Comparison of ENCODE assay signal across 10 cellular contexts in the genomic region with DNA sequence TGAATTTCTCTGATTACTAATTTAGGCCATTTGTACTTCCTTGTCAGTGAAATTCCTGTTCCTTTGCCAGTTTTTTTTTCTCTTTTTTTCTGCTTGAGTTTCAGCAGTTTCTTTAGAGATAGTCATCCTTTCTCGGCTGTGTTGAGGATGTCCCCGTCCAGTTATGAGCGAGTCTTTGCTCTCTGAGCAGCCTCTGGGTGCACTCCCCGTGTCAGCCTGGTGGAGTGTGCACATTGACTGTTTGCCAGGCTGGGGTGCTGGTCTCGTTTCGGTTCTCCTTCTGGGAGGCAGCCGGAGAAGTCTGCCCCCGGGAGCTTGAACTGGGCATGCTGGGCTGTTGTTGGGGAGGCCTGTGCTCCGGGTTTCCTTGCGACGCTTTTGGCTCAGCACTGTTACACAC. TPM values are rescaled to one million over a fixed set of nuclear protein-coding genes. Genes with fewer than 3 reads are reported as not detected.
DNase-seq lines count a peak whose midpoint lies in the region; ATAC-seq, FAIRE-seq and TF ChIP-seq lines count a peak whose summit lies in the region.
"Had no signal": no experiment of that assay in that cellular context is flagged by ENCODE, and none has a peak within 500 bp of the region (broad histone marks: within the 10 kb centered on the region; RNA-seq: fewer than 3 reads in every experiment).

No MANE protein-coding gene starts in this region.

- H3K27me3 Mint-ChIP-seq in endodermal cell (ENCODE audit: insufficient read depth) (no peaks in the 10 kb centered on the region), neural progenitor cell (ENCODE audit: insufficient read depth, low read depth) (peaks cover 2% of the 10 kb centered on the region)

- TF ChIP-seq RAD21 in IMR-90 (IDR thresholded peaks at IDR 0.05; ENCODE audit: low read length): no peak

- H4K5ac ChIP-seq in IMR-90 (ENCODE audit: low read depth, low read length): no peak overlapping the region

- 73% methylated on average over 7 of the region's 11 CpGs; no CpG with 5 or more reads in 1 of the 2 experiments for WGBS in IMR-90 (ENCODE audit: extremely low coverage in 2 of 2, insufficient read length in 1 of 2), 2 experiments
- 88 to 94% methylated on average over 11 of the region's 11 CpGs for WGBS in endodermal cell (ENCODE audit: insufficient coverage in 1 of 2, insufficient read length in 1 of 2), 2 experiments

- TF ChIP-seq POLR2A in IMR-90 (IDR thresholded peaks at IDR 0.05; ENCODE audit: low read depth, low read length): no peak

- 0 out of 2 replicates have a peak, but pooled peaks have one; percentile 14 for TF ChIP-seq CTCF in AG04450 (IDR thresholded peaks at IDR 0.05; ENCODE audit: low read depth, low read length)
- 0 out of 2 replicates have a peak, but pooled peaks have one; percentile 11 for TF ChIP-seq CTCF in IMR-90 (conservative IDR thresholded peaks at IDR 0.05; ENCODE audit: low read depth, low read length)
- TF ChIP-seq CTCF in endodermal cell (conservative IDR thresholded peaks at IDR 0.05): no peak
- TF ChIP-seq CTCF in neural progenitor cell (IDR thresholded peaks at IDR 0.05): no peak

- no TSS peak for BruUV-seq in IMR-90 (replicated peaks; lab: Mats Ljungman, UMichigan)

- H3K36me3 Mint-ChIP-seq in endodermal cell (ENCODE audit: low read depth): peaks cover 23% of the 10 kb centered on the region
- H3K36me3 Mint-ChIP-seq in neural progenitor cell: peaks cover 7% of the 10 kb centered on the region

- H3K4me2 ChIP-seq in IMR-90 (ENCODE audit: low read depth, low read length) (no peak overlapping the region; the same call in 1 of the 2 replicates), neural progenitor cell (no peak overlapping the region)

- intact Hi-C loops in IMR-90 (cut with micrococcal nuclease): no loop called here

- H3K27me3 ChIP-seq in AG04450 (ENCODE audit: control insufficient read depth, insufficient read depth, low read length) (no peaks in the 10 kb centered on the region), IMR-90 (ENCODE audit: control insufficient read depth, insufficient read depth, low read length) (no peaks in the 10 kb centered on the region), endodermal cell (ENCODE audit: control insufficient read depth, insufficient read depth, low read length, poor library complexity, severe bottlenecking) (no peaks in the 10 kb centered on the region), neural progenitor cell (peaks cover 28% of the 10 kb centered on the region)

- no peak overlapping the region for H3K27ac ChIP-seq in AG04450 (ENCODE audit: low read depth, low read length)
- no peak overlapping the region for H3K27ac ChIP-seq in IMR-90 (ENCODE audit: insufficient read depth, low read length)
- no peak overlapping the region for H3K27ac ChIP-seq in endodermal cell (ENCODE audit: low read depth, low read length)
- no peak overlapping the region for H3K27ac ChIP-seq in neural progenitor cell

- H3K79me1 ChIP-seq in IMR-90 (ENCODE audit: low read depth in 1 of 2, low read length in 2 of 2): peaks cover 9 to 47% of the 10 kb centered on the region in 2 experiments

- DNase-seq in AG04450 (ENCODE audit: low read depth, low spot score): no peak
- DNase-seq in IMR-90: peak; percentile 53
- no peak for DNase-seq in endodermal cell
- DNase-seq in neural progenitor cell (ENCODE audit: low spot score): no peak
- no peak for DNase-seq in urothelium cell line (ENCODE audit: low spot score)
- DNase-seq in T-helper 1 cell: no peak
- DNase-seq: NCI-H226 had no signal

- H3K4me3 ChIP-seq in AG04450 (ENCODE audit: low read depth, low read length) (no peak overlapping the region), IMR-90 (ENCODE audit: insufficient read depth, low read depth, low read length) (no peak overlapping the region), endodermal cell (ENCODE audit: low read length) (no peak overlapping the region), neural progenitor cell (no peak overlapping the region)

- H3K4me3 Mint-ChIP-seq in endodermal cell (no peak overlapping the region), neural progenitor cell (peak overlapping the region; percentile 73)

- H3F3A ChIP-seq in neural progenitor cell (ENCODE audit: low read depth): peaks cover 20% of the 10 kb centered on the region

- peak overlapping the region; percentile 75 for H2AK9ac ChIP-seq in IMR-90 (replicated peaks; ENCODE audit: low read depth, low read length, poor library complexity)

- FAIRE-seq in urothelium cell line (lab: Jason Lieb, UNC): no peak
- FAIRE-seq: colon had no signal

- H2BK20ac ChIP-seq in IMR-90 (ENCODE audit: low read depth, low read length): no peak overlapping the region

- H3K27ac Mint-ChIP-seq in endodermal cell (peak overlapping the region; percentile 52), neural progenitor cell (no peak overlapping the region)

- CTCF ChIA-PET in AG04450 (lab: Charles Lee): no interaction called here
- CTCF ChIA-PET in IMR-90 (lab: Yijun Ruan, JAX): no interaction called here

- H2BK120ac ChIP-seq in IMR-90 (ENCODE audit: low read depth, low read length): no peak overlapping the region

- no peaks in the 10 kb centered on the region; the same call in 1 of the 2 replicates for H3K9me3 ChIP-seq in AG04450 (ENCODE audit: control insufficient read depth, insufficient read depth, low read length)
- no peaks in the 10 kb centered on the region for H3K9me3 ChIP-seq in IMR-90 (ENCODE audit: control insufficient read depth, insufficient read depth, low read length)
- H3K9me3 ChIP-seq in endodermal cell (ENCODE audit: control insufficient read depth, low read length): no peaks in the 10 kb centered on the region
- no peaks in the 10 kb centered on the region for H3K9me3 ChIP-seq in neural progenitor cell (ENCODE audit: low read depth)

- H3K9me1 ChIP-seq in IMR-90 (ENCODE audit: insufficient read depth, low read length): peaks cover 9% of the 10 kb centered on the region

- H3K56ac ChIP-seq in IMR-90 (ENCODE audit: extremely low read depth, insufficient read depth, low read length): no peak overlapping the region

- no peak overlapping the region for H3K18ac ChIP-seq in IMR-90 (ENCODE audit: low read depth, low read length)

- peaks cover 26% of the 10 kb centered on the region for H3K4me1 ChIP-seq in IMR-90 (ENCODE audit: control insufficient read depth, insufficient read depth, low read length)
- peaks cover 8% of the 10 kb centered on the region for H3K4me1 ChIP-seq in endodermal cell (ENCODE audit: control insufficient read depth, insufficient read depth, low read length)
- no peaks in the 10 kb centered on the region for H3K4me1 ChIP-seq in neural progenitor cell

- in situ Hi-C loops in IMR-90 (cut with MboI; ENCODE audit: low sequenced_read_pairs): no loop called here

- H4K8ac ChIP-seq in IMR-90 (ENCODE audit: low read depth in 2 of 2, low read length in 2 of 2): no peak overlapping the region

- H2AFZ ChIP-seq in IMR-90 (replicated peaks; ENCODE audit: low read length, poor library complexity) (no peak overlapping the region), neural progenitor cell (replicated peaks) (no peak overlapping the region)

- no peak overlapping the region for H3K9ac ChIP-seq in IMR-90 (ENCODE audit: low read depth, low read length)
- H3K9ac ChIP-seq in endodermal cell (ENCODE audit: extremely low read depth, low read length, poor library complexity, severe bottlenecking): no peak overlapping the region
- no peak overlapping the region for H3K9ac ChIP-seq in neural progenitor cell

- H3K14ac ChIP-seq in IMR-90 (replicated peaks; ENCODE audit: low read depth, low read length): no peak overlapping the region

- peaks cover 67% of the 10 kb centered on the region for H3K79me2 ChIP-seq in neural progenitor cell (ENCODE audit: low read depth)

- peaks cover 3% of the 10 kb centered on the region for H3K9me3 Mint-ChIP-seq in endodermal cell
- H3K9me3 Mint-ChIP-seq in neural progenitor cell: no peaks in the 10 kb centered on the region

- no peak overlapping the region for H2BK15ac ChIP-seq in IMR-90 (ENCODE audit: low read depth, low read length)

- H4K20me1 ChIP-seq in IMR-90 (ENCODE audit: insufficient read depth, low read length): peaks cover 37% of the 10 kb centered on the region
- peaks cover 36% of the 10 kb centered on the region for H4K20me1 ChIP-seq in neural progenitor cell (ENCODE audit: low read depth)

- dilution Hi-C loops in IMR-90 (cut with HindIII; ENCODE audit: low sequenced_read_pairs, unreplicated experiment): no loop called here

- no peak overlapping the region for H2AK5ac ChIP-seq in IMR-90 (ENCODE audit: low read depth, low read length)

- H3K4me1 Mint-ChIP-seq in endodermal cell (peaks cover 16% of the 10 kb centered on the region), neural progenitor cell (peaks cover 22% of the 10 kb centered on the region)

- no peak overlapping the region for H3K4ac ChIP-seq in IMR-90 (ENCODE audit: low read depth, low read length)

- H3K36me3 ChIP-seq in IMR-90 (ENCODE audit: control insufficient read depth, insufficient read depth, low read length) (no peaks in the 10 kb centered on the region), endodermal cell (ENCODE audit: control insufficient read depth, insufficient read depth, low read length) (no peaks in the 10 kb centered on the region), neural progenitor cell (no peaks in the 10 kb centered on the region)

- POLR2A ChIA-PET in AG04450 (lab: Yijun Ruan, JAX): no interaction called here
- POLR2A ChIA-PET in IMR-90 (lab: Charles Lee; ENCODE audit: unreplicated experiment): no interaction called here

- ATAC-seq in IMR-90 (ENCODE audit: low read depth): no peak
- no peak for ATAC-seq in HG02763 (IDR thresholded peaks at IDR 0.05; ENCODE audit: unreplicated experiment)
- no peak for ATAC-seq in GM19328 (IDR thresholded peaks at IDR 0.05; ENCODE audit: unreplicated experiment)

- H3K23ac ChIP-seq in IMR-90 (ENCODE audit: low read depth, low read length): no peak overlapping the region

- H4K91ac ChIP-seq in IMR-90 (ENCODE audit: insufficient read depth, low read depth, low read length): no peak overlapping the region

- no peak overlapping the region for H2BK5ac ChIP-seq in IMR-90 (ENCODE audit: low read depth, low read length, poor library complexity, severe bottlenecking)

RNA-seq across cellular contexts. Expression of a gene that starts 3.0 kb away (rescaled TPM):
- polyA plus RNA-seq in AG04450 (2011; rRNA removed): 13.0 and 16.1 TPM in 2 replicates
- polyA minus RNA-seq in AG04450 (2011; rRNA and poly(A)+ RNA removed): 14.5 and 18.3 TPM in 2 replicates
- 15.3 and 15.6 TPM in 2 replicates for total RNA-seq in IMR-90 (2012; rRNA removed)
- polyA plus RNA-seq in IMR-90 (2012; rRNA removed): 32.2 and 35.1 TPM in 2 replicates
- polyA plus RNA-seq in IMR-90 (2012; cell fraction: cytosol; rRNA removed): 21.8 and 38.1 TPM in 2 replicates
- polyA plus RNA-seq in IMR-90 (2012; cell fraction: nucleus; rRNA removed; ENCODE audit: low replicate concordance): 145 and 229 TPM in 2 replicates
- 100 to 1,000 TPM; 117 to 121 TPM for total RNA-seq in endodermal cell
- polyA plus RNA-seq in endodermal cell (2013, experiment 1 of 2): 83.2 TPM
- polyA plus RNA-seq in endodermal cell (2013, experiment 2 of 2): 79.9 TPM
- total RNA-seq in neural progenitor cell (ENCODE audit: low replicate concordance): 22.5 and 41.2 TPM in 2 replicates

RNA-seq across cellular contexts. Expression of a gene that starts 16.7 kb away (rescaled TPM):
- polyA plus RNA-seq in AG04450 (2011; rRNA removed) (6.3 and 8.1 TPM in 2 replicates), IMR-90 (2012; rRNA removed) (16.4 and 16.7 TPM in 2 replicates)
- 11.1 and 15.6 TPM in 2 replicates for polyA minus RNA-seq in AG04450 (2011; rRNA and poly(A)+ RNA removed)
- total RNA-seq in IMR-90 (2012; rRNA removed) (12.4 and 13.3 TPM in 2 replicates), endodermal cell (10 to 100 TPM; 37.0 to 44.5 TPM), neural progenitor cell (ENCODE audit: low replicate concordance) (16.9 and 40.5 TPM in 2 replicates)
- polyA plus RNA-seq in IMR-90 (2012; cell fraction: cytosol; rRNA removed): 13.5 and 19.0 TPM in 2 replicates
- 44.2 and 86.6 TPM in 2 replicates for polyA plus RNA-seq in IMR-90 (2012; cell fraction: nucleus; rRNA removed; ENCODE audit: low replicate concordance)
- 23.9 TPM for polyA plus RNA-seq in endodermal cell (2013, experiment 1 of 2)
- polyA plus RNA-seq in endodermal cell (2013, experiment 2 of 2): 21.8 TPM

Comparison
In these comparisons a context has a peak if more than half of its experiments do, and no peak if none do; other contexts are left out.
1. CTCF ChIP-seq: peak in AG04450 (single experiment) and IMR-90 (single experiment); none in endodermal cell (single experiment) and neural progenitor cell (single experiment).